In the genomic region with DNA sequence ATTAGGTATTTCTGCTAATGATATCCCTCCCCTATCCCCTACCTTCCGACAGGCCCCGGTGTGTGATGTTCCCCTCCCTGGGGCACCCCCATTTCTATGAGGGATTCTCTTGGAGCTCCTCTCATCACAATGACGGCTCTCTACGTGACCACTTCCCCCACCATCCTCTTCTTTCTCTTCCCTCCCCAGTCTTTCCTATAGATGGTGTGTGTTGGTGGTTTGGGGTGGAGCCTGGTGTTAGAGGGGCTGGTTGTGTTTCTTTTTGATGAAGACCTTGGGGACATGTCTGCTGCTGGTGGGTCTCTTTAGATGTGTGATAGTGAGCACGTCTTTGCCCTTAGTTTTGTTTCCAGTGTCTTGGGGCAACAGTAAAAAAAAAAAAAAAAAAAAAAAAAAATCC, we compare ENCODE assay signal across 12 cellular contexts.
"Had no signal": no experiment of that assay in that cellular context is flagged by ENCODE, and none has a peak within 500 bp of the region (broad histone marks: within the 10 kb centered on the region; RNA-seq: fewer than 3 reads in every experiment).

No MANE protein-coding gene starts in this region.

- H3K9me3 Mint-ChIP-seq: activated CD4-positive, alpha-beta memory T cell treated with anti-CD3 and anti-CD28 coated beads, Interleukin-2, amount 10 ng/mL, durations not matched to agents 7 days and 5 days; activated naive CD4-positive, alpha-beta T cell treated with anti-CD3 and anti-CD28 coated beads for 36 hours; stimulated activated effector memory CD8-positive, alpha-beta T cell treated with anti-CD3 and anti-CD28 coated beads, Interleukin-12 subunit alpha, Interleukin-12 subunit beta, amount 100 ng/mL, for 72 hours had no signal

- H3K27me3 Mint-ChIP-seq: activated CD4-positive, alpha-beta memory T cell treated with anti-CD3 and anti-CD28 coated beads, Interleukin-2, amount 10 ng/mL, durations not matched to agents 7 days and 5 days had no signal

- ATAC-seq: activated CD4-positive, alpha-beta T cell treated with anti-CD3 and anti-CD28 coated beads for 36 hours; left lung had no signal

- FAIRE-seq: keratinocyte had no signal

- H3K36me3 Mint-ChIP-seq: stimulated activated effector memory CD8-positive, alpha-beta T cell treated with anti-CD3 and anti-CD28 coated beads, Interleukin-12 subunit alpha, Interleukin-12 subunit beta, amount 100 ng/mL, for 72 hours had no signal

- H3K27ac Mint-ChIP-seq: activated CD4-positive, alpha-beta memory T cell treated with anti-CD3 and anti-CD28 coated beads, Interleukin-2, amount 10 ng/mL, durations not matched to agents 7 days and 5 days; activated CD4-positive, alpha-beta T cell treated with anti-CD3 and anti-CD28 coated beads for 36 hours; activated naive CD4-positive, alpha-beta T cell treated with anti-CD3 and anti-CD28 coated beads for 36 hours; stimulated activated effector memory CD8-positive, alpha-beta T cell treated with anti-CD3 and anti-CD28 coated beads, Interleukin-12 subunit alpha, Interleukin-12 subunit beta, amount 100 ng/mL, for 72 hours had no signal

- DNase-seq: activated CD4-positive, alpha-beta memory T cell treated with anti-CD3 and anti-CD28 coated beads, Interleukin-2, amount 10 ng/mL, durations not matched to agents 7 days and 5 days; activated CD4-positive, alpha-beta T cell treated with anti-CD3 and anti-CD28 coated beads for 36 hours; activated naive CD4-positive, alpha-beta T cell treated with anti-CD3 and anti-CD28 coated beads for 36 hours; amniotic stem cell; caudate nucleus; colonic mucosa; left lung; mammary epithelial cell; retina; substantia nigra had no signal

- H3K4me3 Mint-ChIP-seq: activated CD4-positive, alpha-beta memory T cell treated with anti-CD3 and anti-CD28 coated beads, Interleukin-2, amount 10 ng/mL, durations not matched to agents 7 days and 5 days; activated CD4-positive, alpha-beta T cell treated with anti-CD3 and anti-CD28 coated beads for 36 hours; activated naive CD4-positive, alpha-beta T cell treated with anti-CD3 and anti-CD28 coated beads for 36 hours; stimulated activated effector memory CD8-positive, alpha-beta T cell treated with anti-CD3 and anti-CD28 coated beads, Interleukin-12 subunit alpha, Interleukin-12 subunit beta, amount 100 ng/mL, for 72 hours had no signal
